In the genomic region with DNA sequence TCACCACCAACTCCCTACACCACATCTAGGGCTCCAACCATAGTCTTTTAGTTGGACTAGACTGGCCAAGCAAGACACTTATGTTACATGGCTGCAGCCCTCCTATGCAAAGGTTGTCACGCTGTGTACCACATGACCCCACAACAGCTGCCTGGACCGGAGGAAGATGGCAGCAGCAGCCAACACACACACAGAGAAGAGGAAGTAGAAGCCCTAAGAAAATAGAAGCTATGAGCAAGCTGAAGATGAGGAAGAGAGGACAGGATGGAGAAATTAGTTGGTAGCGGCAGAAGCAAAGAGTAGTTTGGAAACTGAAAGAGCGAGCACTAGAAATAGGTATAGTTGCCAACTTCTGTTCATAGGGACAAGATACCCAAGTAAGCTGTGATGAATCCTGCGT, we compare ENCODE assay signal across 12 cellular contexts.
A peak's percentile ranks its signal among the peaks of the same experiment; 100 is the strongest.
DNase-seq lines count a peak whose midpoint lies in the region; ATAC-seq lines count a peak whose summit lies in the region.
"Had no signal": no experiment of that assay in that cellular context is flagged by ENCODE, and none has a peak within 500 bp of the region (broad histone marks: within the 10 kb centered on the region; RNA-seq: fewer than 3 reads in every experiment).

No MANE protein-coding gene starts in this region.

- peak; percentile 38 for ATAC-seq in stimulated activated naive CD8-positive, alpha-beta T cell treated with anti-CD3 and anti-CD28 coated beads, Interleukin-15, Interleukin-2, amounts not matched to agents 100 U/mL and 50 U/mL, for 24 hours
- ATAC-seq in stimulated activated naive CD8-positive, alpha-beta T cell treated with anti-CD3 and anti-CD28 coated beads, Interleukin-15, amount 100 ng/mL, for 72 hours = no peak
- ATAC-seq in HG03025 (IDR thresholded peaks at IDR 0.05; ENCODE audit: low FRiP score, unreplicated experiment) = peak; percentile 74
- ATAC-seq: A549 had no signal

- peaks cover 16% of the 10 kb centered on the region for H3K27me3 Mint-ChIP-seq in stimulated activated naive CD8-positive, alpha-beta T cell treated with anti-CD3 and anti-CD28 coated beads, Interleukin-15, amount 100 ng/mL, for 72 hours
- peaks cover 5% of the 10 kb centered on the region for H3K27me3 Mint-ChIP-seq in T-helper 2 cell treated with Interferon-gamma antibody and Interleukin-4, amounts not matched to agents 5 μg/mL and 100 μg/mL, for 36 hours (ENCODE audit: low read depth)

- H3K4me1 Mint-ChIP-seq in stimulated activated naive CD8-positive, alpha-beta T cell treated with anti-CD3 and anti-CD28 coated beads, Interleukin-15, amount 100 ng/mL, for 72 hours = no peaks in the 10 kb centered on the region
- H3K4me1 Mint-ChIP-seq in T-helper 2 cell treated with Interferon-gamma antibody and Interleukin-4, amounts not matched to agents 5 μg/mL and 100 μg/mL, for 36 hours (ENCODE audit: low read depth) = no peaks in the 10 kb centered on the region
- H3K4me1 Mint-ChIP-seq: nephron had no signal

- no peaks in the 10 kb centered on the region for H3K36me3 Mint-ChIP-seq in T-helper 2 cell treated with Interferon-gamma antibody and Interleukin-4, amounts not matched to agents 5 μg/mL and 100 μg/mL, for 36 hours (ENCODE audit: low read depth)

- H3K4me3 Mint-ChIP-seq in stimulated activated naive CD8-positive, alpha-beta T cell treated with anti-CD3 and anti-CD28 coated beads, Interleukin-15, amount 100 ng/mL, for 72 hours = no peak overlapping the region
- no peak overlapping the region for H3K4me3 Mint-ChIP-seq in T-helper 2 cell treated with Interferon-gamma antibody and Interleukin-4, amounts not matched to agents 5 μg/mL and 100 μg/mL, for 36 hours
- H3K4me3 Mint-ChIP-seq: nephron had no signal

- H3K27ac Mint-ChIP-seq in stimulated activated naive CD8-positive, alpha-beta T cell treated with anti-CD3 and anti-CD28 coated beads, Interleukin-15, amount 100 ng/mL, for 72 hours = no peak overlapping the region
- no peak overlapping the region for H3K27ac Mint-ChIP-seq in T-helper 2 cell treated with Interferon-gamma antibody and Interleukin-4, amounts not matched to agents 5 μg/mL and 100 μg/mL, for 36 hours
- H3K27ac Mint-ChIP-seq: nephron had no signal

- H3K9me3 Mint-ChIP-seq in stimulated activated naive CD8-positive, alpha-beta T cell treated with anti-CD3 and anti-CD28 coated beads, Interleukin-15, amount 100 ng/mL, for 72 hours = no peaks in the 10 kb centered on the region
- no peaks in the 10 kb centered on the region for H3K9me3 Mint-ChIP-seq in T-helper 2 cell treated with Interferon-gamma antibody and Interleukin-4, amounts not matched to agents 5 μg/mL and 100 μg/mL, for 36 hours
- H3K9me3 Mint-ChIP-seq: nephron had no signal

- DNase-seq in stimulated activated naive CD8-positive, alpha-beta T cell treated with anti-CD3 and anti-CD28 coated beads, Interleukin-15, Interleukin-2, amounts not matched to agents 100 U/mL and 50 U/mL, for 24 hours = no peak
- no peak for DNase-seq in stimulated activated naive CD8-positive, alpha-beta T cell treated with anti-CD3 and anti-CD28 coated beads, Interleukin-15, amount 100 ng/mL, for 72 hours
- DNase-seq in NOMO-1 treated with DMSO at 0.1 percent for 48 hours (lab: John Stamatoyannopoulos, UW; ENCODE audit: unreplicated experiment) (peak; percentile 89), T-helper 9 cell (no peak), NCI-H1436 treated with DMSO at 0.1 percent for 48 hours (lab: John Stamatoyannopoulos, UW) (no peak), NCI-H69 (lab: John Stamatoyannopoulos, UW) (no peak)
- DNase-seq in T-helper 2 cell treated with Interferon-gamma antibody and Interleukin-4, amounts not matched to agents 5 μg/mL and 100 μg/mL, for 36 hours (ENCODE audit: low spot score) = no peak
- DNase-seq: glutamatergic neuron, NCI-H187 treated with DMSO at 0.1 percent for 48 hours had no signal
